8 cellular contexts compared by ENCODE assay signal in genomic region chr12:107760817-107761501, GRCh38. TPM values are rescaled to one million over a fixed set of nuclear protein-coding genes. Genes with fewer than 3 reads are reported as not detected.
DNase-seq lines count a peak whose midpoint lies in the region; ATAC-seq, FAIRE-seq and TF ChIP-seq lines count a peak whose summit lies in the region.

A gene with protein sequence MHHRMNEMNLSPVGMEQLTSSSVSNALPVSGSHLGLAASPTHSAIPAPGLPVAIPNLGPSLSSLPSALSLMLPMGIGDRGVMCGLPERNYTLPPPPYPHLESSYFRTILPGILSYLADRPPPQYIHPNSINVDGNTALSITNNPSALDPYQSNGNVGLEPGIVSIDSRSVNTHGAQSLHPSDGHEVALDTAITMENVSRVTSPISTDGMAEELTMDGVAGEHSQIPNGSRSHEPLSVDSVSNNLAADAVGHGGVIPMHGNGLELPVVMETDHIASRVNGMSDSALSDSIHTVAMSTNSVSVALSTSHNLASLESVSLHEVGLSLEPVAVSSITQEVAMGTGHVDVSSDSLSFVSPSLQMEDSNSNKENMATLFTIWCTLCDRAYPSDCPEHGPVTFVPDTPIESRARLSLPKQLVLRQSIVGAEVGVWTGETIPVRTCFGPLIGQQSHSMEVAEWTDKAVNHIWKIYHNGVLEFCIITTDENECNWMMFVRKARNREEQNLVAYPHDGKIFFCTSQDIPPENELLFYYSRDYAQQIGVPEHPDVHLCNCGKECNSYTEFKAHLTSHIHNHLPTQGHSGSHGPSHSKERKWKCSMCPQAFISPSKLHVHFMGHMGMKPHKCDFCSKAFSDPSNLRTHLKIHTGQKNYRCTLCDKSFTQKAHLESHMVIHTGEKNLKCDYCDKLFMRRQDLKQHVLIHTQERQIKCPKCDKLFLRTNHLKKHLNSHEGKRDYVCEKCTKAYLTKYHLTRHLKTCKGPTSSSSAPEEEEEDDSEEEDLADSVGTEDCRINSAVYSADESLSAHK (minus strand): TSS chr12:107761137. CDS start chr12:107760515, 622 bp downstream.

- DNase-seq in GM12891 (ENCODE audit: insufficient read length, low spot score) (peak; percentile 92), NCI-H1436 (lab: John Stamatoyannopoulos, UW) (peak; percentile 88), T follicular helper cell (ENCODE audit: low read depth) (peak; percentile 85), heart left ventricle (peak; percentile 93 to 96 (median 96)), posterior cingulate gyrus (peak; percentile 88 to 99 (median 91)), upper lobe of left lung (peak; percentile 96 to 99)

- intact Hi-C loops in heart left ventricle (cut with DNase I) = loop anchor here in 7 of 10 donors (1.0 to 10.0 kb wide), 9 partner anchors 74 to 754 kb away; partner anchors contain the start of genes PWP1 (in 4 of the 7) and FICD (in 1 of the 7)
- intact Hi-C loops in posterior cingulate gyrus (cut with DNase I) = loop anchor here (1.0 to 5.0 kb wide), 2 partner anchors 76 to 121 kb away; partner anchors contain the start of gene PWP1

- TF ChIP-seq EP300 in upper lobe of left lung (IDR thresholded peaks at IDR 0.05) = no peak

- TF ChIP-seq POLR2A in GM12891 (IDR thresholded peaks at IDR 0.05; ENCODE audit: low read depth, low read length) (peak; percentile 84), heart left ventricle (IDR thresholded peaks at IDR 0.05) (peak; percentile 45 to 93), upper lobe of left lung (IDR thresholded peaks at IDR 0.05) (peak in 3 of 4 donors; percentile 66 to 94 (median 83))

- no peak within 1 kb of the TSS for H3K27ac ChIP-seq in adipose tissue (ENCODE audit: low read depth, low read length)
- peak within 1 kb of the TSS in 11 of 12 donors; percentile 59 to 87 (median 77) for H3K27ac ChIP-seq in heart left ventricle
- H3K27ac ChIP-seq in upper lobe of left lung = peak within 1 kb of the TSS; percentile 78 to 82 (median 80)

- H3K36me3 ChIP-seq in heart left ventricle = peaks cover 0 to 35% (median 21%) of the 10 kb centered on the region in 9 donors
- H3K36me3 ChIP-seq in upper lobe of left lung = peaks cover 8 to 19% (median 11%) of the 10 kb centered on the region in 4 donors

- H3K27me3 ChIP-seq in heart left ventricle (no peaks in the 10 kb centered on the region), upper lobe of left lung (no peaks in the 10 kb centered on the region)

- FAIRE-seq in GM12891 (lab: Jason Lieb, UNC) = peak; percentile 95

- peak in 11 of 12 donors; percentile 13 to 66 (median 44) for TF ChIP-seq CTCF in heart left ventricle (IDR thresholded peaks at IDR 0.05)
- peak in 5 of 6 experiments; percentile 66 to 93 (median 75) for TF ChIP-seq CTCF in upper lobe of left lung (IDR thresholded peaks at IDR 0.05)

- H3K4me1 ChIP-seq in heart left ventricle (peaks cover 5 to 35% (median 28%) of the 10 kb centered on the region in 12 donors), upper lobe of left lung (peaks cover 24 to 37% (median 25%) of the 10 kb centered on the region in 4 donors)

- whole genome bisulfite sequencing in adipose tissue, 3 donors = 0% methylated on average over 46 to 83 of the region's 83 CpGs
- WGBS in heart left ventricle, 4 donors = 0 to 1% (median 1%) methylated on average over 23 to 83 of the region's 83 CpGs
- WGBS in upper lobe of left lung, 2 donors = 0% methylated on average over 14 of the region's 83 CpGs; no CpG with 5 or more reads in 1 of the 2 donors

- no peaks in the 10 kb centered on the region for H3K9me3 ChIP-seq in heart left ventricle
- H3K9me3 ChIP-seq in upper lobe of left lung = no peaks in the 10 kb centered on the region

- H3K4me3 ChIP-seq in heart left ventricle = peak within 1 kb of the TSS; percentile 76 to 94 (median 85)
- H3K4me3 ChIP-seq in upper lobe of left lung = peak within 1 kb of the TSS; percentile 74 to 87 (median 80)

- ATAC-seq in HG02840 (IDR thresholded peaks at IDR 0.05; ENCODE audit: low FRiP score, unreplicated experiment) (peak; percentile 96), heart left ventricle (peak; percentile 96 to 99 (median 98)), upper lobe of left lung (ENCODE audit: low FRiP score in 2 of 2) (peak; percentile 96 to 99)

TF ChIP-seq in GM12891, 5 proteins besides CTCF, POLR2A, EP300 and RAD21:
- TF ChIP-seq PAX5 (IDR thresholded peaks at IDR 0.05; ENCODE audit: insufficient read depth, low read length, severe bottlenecking) = no peak
- TF ChIP-seq POLR2AphosphoS5 (IDR thresholded peaks at IDR 0.05; ENCODE audit: low read depth, low read length) = peak; percentile 65; the same call in 1 of the 2 replicates

RNA-seq across cellular contexts. Expression of the gene that starts here (rescaled TPM):
- polyA plus RNA-seq in GM12891 (2012; ENCODE audit: low read depth, missing spikeins) = 8.9 TPM
- 10 to 100 TPM in 2 of 3 donors, 1 to 10 TPM in 1; 7.4 to 12.9 (median 12.9) TPM for polyA plus RNA-seq in adipose tissue
- 10 to 100 TPM; 11.6 to 24.6 (median 15.0) TPM for total RNA-seq in heart left ventricle
- 10 to 100 TPM in 1 of 2 donors, 1 to 10 TPM in 1; 5.3 to 16.5 TPM for polyA plus RNA-seq in heart left ventricle
- 10 to 100 TPM; 23.5 to 40.2 (median 31.1) TPM for total RNA-seq in upper lobe of left lung
